Comparison of ENCODE assay signal across 1 cellular context in the genomic region with DNA sequence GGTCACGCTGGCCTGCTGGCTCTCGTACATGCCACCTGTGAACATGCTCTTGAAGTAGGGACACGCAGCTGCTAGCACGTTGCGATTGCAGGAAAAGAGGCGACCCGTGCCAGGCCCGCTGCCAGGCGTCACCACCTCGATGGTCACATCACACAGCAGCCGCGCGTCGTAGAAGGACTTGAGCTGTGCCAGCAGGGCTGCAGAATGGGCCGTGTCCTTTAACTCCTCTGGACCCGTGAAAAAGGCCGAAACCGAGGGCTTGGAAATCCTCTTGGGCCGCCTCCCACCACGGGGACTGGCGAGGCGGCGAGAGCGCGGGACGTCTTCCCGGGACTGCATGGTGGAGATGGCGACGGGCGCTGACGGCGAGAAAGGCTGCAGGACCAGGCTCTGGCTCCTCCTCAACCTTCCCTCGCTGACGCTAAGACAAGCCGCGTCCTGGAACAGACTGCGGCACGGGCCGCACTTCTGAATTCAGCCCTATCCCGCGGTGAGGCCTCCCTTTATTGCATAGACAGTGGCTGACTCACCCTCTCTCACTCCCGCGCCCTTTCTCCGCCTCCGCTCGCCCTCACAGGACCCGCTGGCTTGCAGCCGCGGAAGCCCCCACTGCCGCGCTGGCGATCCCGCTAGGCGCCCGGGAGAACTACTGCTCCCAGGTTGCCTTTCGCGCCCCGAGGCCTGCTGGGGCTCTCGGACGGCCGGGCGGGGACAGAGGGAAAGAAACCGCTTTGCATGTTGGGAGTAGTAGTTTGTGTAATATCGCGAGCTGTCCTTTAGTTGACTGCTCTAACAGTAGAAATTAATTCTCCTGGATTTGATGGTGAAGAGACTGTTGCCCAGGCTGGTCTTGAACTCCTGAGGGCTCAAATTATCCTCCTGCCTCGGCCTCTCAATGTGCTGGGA.
TF ChIP-seq lines count a peak whose summit lies in the region.

A gene with protein sequence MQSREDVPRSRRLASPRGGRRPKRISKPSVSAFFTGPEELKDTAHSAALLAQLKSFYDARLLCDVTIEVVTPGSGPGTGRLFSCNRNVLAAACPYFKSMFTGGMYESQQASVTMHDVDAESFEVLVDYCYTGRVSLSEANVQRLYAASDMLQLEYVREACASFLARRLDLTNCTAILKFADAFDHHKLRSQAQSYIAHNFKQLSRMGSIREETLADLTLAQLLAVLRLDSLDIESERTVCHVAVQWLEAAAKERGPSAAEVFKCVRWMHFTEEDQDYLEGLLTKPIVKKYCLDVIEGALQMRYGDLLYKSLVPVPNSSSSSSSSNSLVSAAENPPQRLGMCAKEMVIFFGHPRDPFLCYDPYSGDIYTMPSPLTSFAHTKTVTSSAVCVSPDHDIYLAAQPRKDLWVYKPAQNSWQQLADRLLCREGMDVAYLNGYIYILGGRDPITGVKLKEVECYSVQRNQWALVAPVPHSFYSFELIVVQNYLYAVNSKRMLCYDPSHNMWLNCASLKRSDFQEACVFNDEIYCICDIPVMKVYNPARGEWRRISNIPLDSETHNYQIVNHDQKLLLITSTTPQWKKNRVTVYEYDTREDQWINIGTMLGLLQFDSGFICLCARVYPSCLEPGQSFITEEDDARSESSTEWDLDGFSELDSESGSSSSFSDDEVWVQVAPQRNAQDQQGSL (minus strand): TSS at position 651 of the 906 bp plus-strand sequence. CDS start 312 bp downstream, at position 339.

TF ChIP-seq in GM23338, 12 proteins besides CTCF, POLR2A, EP300 and RAD21 (continued from another document):
- TF ChIP-seq, protein P1, sequence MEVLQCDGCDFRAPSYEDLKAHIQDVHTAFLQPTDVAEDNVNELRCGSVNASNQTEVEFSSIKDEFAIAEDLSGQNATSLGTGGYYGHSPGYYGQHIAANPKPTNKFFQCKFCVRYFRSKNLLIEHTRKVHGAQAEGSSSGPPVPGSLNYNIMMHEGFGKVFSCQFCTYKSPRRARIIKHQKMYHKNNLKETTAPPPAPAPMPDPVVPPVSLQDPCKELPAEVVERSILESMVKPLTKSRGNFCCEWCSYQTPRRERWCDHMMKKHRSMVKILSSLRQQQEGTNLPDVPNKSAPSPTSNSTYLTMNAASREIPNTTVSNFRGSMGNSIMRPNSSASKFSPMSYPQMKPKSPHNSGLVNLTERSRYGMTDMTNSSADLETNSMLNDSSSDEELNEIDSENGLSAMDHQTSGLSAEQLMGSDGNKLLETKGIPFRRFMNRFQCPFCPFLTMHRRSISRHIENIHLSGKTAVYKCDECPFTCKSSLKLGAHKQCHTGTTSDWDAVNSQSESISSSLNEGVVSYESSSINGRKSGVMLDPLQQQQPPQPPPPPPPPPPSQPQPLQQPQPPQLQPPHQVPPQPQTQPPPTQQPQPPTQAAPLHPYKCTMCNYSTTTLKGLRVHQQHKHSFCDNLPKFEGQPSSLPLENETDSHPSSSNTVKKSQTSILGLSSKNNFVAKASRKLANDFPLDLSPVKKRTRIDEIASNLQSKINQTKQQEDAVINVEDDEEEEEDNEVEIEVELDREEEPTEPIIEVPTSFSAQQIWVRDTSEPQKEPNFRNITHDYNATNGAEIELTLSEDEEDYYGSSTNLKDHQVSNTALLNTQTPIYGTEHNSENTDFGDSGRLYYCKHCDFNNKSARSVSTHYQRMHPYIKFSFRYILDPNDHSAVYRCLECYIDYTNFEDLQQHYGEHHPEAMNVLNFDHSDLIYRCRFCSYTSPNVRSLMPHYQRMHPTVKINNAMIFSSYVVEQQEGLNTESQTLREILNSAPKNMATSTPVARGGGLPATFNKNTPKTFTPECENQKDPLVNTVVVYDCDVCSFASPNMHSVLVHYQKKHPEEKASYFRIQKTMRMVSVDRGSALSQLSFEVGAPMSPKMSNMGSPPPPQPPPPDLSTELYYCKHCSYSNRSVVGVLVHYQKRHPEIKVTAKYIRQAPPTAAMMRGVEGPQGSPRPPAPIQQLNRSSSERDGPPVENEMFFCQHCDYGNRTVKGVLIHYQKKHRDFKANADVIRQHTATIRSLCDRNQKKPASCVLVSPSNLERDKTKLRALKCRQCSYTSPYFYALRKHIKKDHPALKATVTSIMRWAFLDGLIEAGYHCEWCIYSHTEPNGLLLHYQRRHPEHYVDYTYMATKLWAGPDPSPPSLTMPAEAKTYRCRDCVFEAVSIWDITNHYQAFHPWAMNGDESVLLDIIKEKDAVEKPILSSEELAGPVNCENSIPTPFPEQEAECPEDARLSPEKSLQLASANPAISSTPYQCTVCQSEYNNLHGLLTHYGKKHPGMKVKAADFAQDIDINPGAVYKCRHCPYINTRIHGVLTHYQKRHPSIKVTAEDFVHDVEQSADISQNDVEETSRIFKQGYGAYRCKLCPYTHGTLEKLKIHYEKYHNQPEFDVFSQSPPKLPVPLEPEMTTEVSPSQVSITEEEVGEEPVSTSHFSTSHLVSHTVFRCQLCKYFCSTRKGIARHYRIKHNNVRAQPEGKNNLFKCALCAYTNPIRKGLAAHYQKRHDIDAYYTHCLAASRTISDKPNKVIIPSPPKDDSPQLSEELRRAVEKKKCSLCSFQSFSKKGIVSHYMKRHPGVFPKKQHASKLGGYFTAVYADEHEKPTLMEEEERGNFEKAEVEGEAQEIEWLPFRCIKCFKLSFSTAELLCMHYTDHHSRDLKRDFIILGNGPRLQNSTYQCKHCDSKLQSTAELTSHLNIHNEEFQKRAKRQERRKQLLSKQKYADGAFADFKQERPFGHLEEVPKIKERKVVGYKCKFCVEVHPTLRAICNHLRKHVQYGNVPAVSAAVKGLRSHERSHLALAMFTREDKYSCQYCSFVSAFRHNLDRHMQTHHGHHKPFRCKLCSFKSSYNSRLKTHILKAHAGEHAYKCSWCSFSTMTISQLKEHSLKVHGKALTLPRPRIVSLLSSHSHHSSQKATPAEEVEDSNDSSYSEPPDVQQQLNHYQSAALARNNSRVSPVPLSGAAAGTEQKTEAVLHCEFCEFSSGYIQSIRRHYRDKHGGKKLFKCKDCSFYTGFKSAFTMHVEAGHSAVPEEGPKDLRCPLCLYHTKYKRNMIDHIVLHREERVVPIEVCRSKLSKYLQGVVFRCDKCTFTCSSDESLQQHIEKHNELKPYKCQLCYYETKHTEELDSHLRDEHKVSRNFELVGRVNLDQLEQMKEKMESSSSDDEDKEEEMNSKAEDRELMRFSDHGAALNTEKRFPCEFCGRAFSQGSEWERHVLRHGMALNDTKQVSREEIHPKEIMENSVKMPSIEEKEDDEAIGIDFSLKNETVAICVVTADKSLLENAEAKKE (CRISPR knock-in tag; IDR thresholded peaks at IDR 0.05) = no peak
- TF ChIP-seq NANOG (IDR thresholded peaks at IDR 0.05; ENCODE audit: borderline replicate concordance) (no peak), ZNF331 (CRISPR knock-in tag; IDR thresholded peaks at IDR 0.05; ENCODE audit: low read depth) (no peak), POLR2AphosphoS5 (IDR thresholded peaks at IDR 0.05; ENCODE audit: low read depth) (peak; percentile 84)
